In genomic region chr6:138415125-138415524, GRCh38 we compare ENCODE assay signal across 30 cellular contexts. TPM values are rescaled to one million over a fixed set of nuclear protein-coding genes. Genes with fewer than 3 reads are reported as not detected.
"Had no signal": no experiment of that assay in that cellular context is flagged by ENCODE, and none has a peak within 500 bp of the region (broad histone marks: within the 10 kb centered on the region; RNA-seq: fewer than 3 reads in every experiment).

No MANE protein-coding gene starts in this region.

- H3K27me3 ChIP-seq: esophagus muscularis mucosa, foreskin keratinocyte, gastroesophageal sphincter, heart left ventricle, hepatocyte, neutrophil, right atrium auricular region, sigmoid colon, tibial nerve, upper lobe of right lung, uterus had no signal

- H3K36me3 ChIP-seq: prostate gland, uterus had no signal

- H3K4me3 ChIP-seq: esophagus muscularis mucosa, gastroesophageal sphincter, heart left ventricle, hepatocyte, left ventricle myocardium inferior, lower lobe of right lung, prostate gland, right atrium auricular region, sigmoid colon, thoracic aorta, tibial nerve, upper lobe of right lung, uterus had no signal

- H3K27ac ChIP-seq: epithelial cell of prostate, esophagus muscularis mucosa, foreskin keratinocyte, gastroesophageal sphincter, heart left ventricle, hepatocyte, left ventricle myocardium inferior, lower lobe of right lung, neutrophil, parathyroid adenoma, prostate gland, right atrium auricular region, sigmoid colon, thoracic aorta, tibial nerve, upper lobe of right lung, uterus had no signal

- DNase-seq: effector CD8-positive, alpha-beta T cell; foreskin keratinocyte; left cardiac atrium; left ventricle myocardium inferior; lower lobe of right lung; naive thymus-derived CD8-positive, alpha-beta T cell; sigmoid colon; stimulated activated CD4-positive, alpha-beta T cell treated with anti-CD3 and anti-CD28 coated beads, Interleukin-4, amount 100 ng/mL, for 4 hours; upper lobe of right lung; uterus had no signal

- H3K9me3 ChIP-seq: esophagus muscularis mucosa, gastroesophageal sphincter, left ventricle myocardium inferior, lower lobe of right lung, neutrophil, prostate gland, right atrium auricular region, sigmoid colon, thoracic aorta, upper lobe of right lung, uterus had no signal

- ATAC-seq: foreskin keratinocyte; lower lobe of right lung; naive thymus-derived CD8-positive, alpha-beta T cell; stimulated activated memory B cell treated with anti-CD40 and anti-IgM and Interleukin-4, amounts not matched to agents 10 μg/mL and 1 μg/mL and 100 μg/mL, for 72 hours; upper lobe of right lung had no signal

- H2AFZ ChIP-seq: hepatocyte, parathyroid adenoma had no signal

- H3K4me1 ChIP-seq: parathyroid adenoma, prostate gland, right atrium auricular region, uterus had no signal

- H3K9ac ChIP-seq: parathyroid adenoma had no signal

- H3K4me2 ChIP-seq: hepatocyte had no signal

RNA-seq across cellular contexts. Expression of gene SMIM28, which starts 37.4 kb away (rescaled TPM):
- total RNA-seq: cerebellum; fibroblast of lung; foreskin keratinocyte; heart left ventricle; hepatocyte; kidney epithelial cell; left cardiac atrium; left ventricle myocardium inferior; lower lobe of right lung; mesenteric fat pad; myocyte; naive thymus-derived CD8-positive, alpha-beta T cell; osteoblast; prostate gland; right atrium auricular region; skeletal muscle tissue; thoracic aorta; tibial nerve; upper lobe of right lung; uterus had no signal
- polyA plus RNA-seq: fibroblast of lung; foreskin keratinocyte; heart left ventricle; hepatocyte; naive thymus-derived CD8-positive, alpha-beta T cell; neural cell had no signal
